ENCODE assay signal across 19 cellular contexts in genomic region chr10:91879514-91880170, GRCh38. TPM values are rescaled to one million over a fixed set of nuclear protein-coding genes. Genes with fewer than 3 reads are reported as not detected.
DNase-seq lines count a peak whose midpoint lies in the region; ATAC-seq, FAIRE-seq and TF ChIP-seq lines count a peak whose summit lies in the region.
"Had no signal": no experiment of that assay in that cellular context is flagged by ENCODE, and none has a peak within 500 bp of the region (broad histone marks: within the 10 kb centered on the region; RNA-seq: fewer than 3 reads in every experiment).

No MANE protein-coding gene starts in this region.

- H4K5ac ChIP-seq in IMR-90 (ENCODE audit: low read depth, low read length): no peak overlapping the region

- H3K9ac ChIP-seq in IMR-90 (ENCODE audit: low read depth, low read length) (no peak overlapping the region), neural progenitor cell (no peak overlapping the region)

- dilution Hi-C loops in IMR-90 (cut with HindIII; ENCODE audit: low sequenced_read_pairs, unreplicated experiment): no loop called here

- H3K4me3 Mint-ChIP-seq in neural progenitor cell (peak overlapping the region; percentile 60), natural killer cell (no peak overlapping the region), Calu3 (ENCODE audit: low read depth, unreplicated experiment) (no peak overlapping the region)
- H3K4me3 Mint-ChIP-seq: activated B cell treated with CpG ODN at 0.5 μM for 24 hours; activated naive CD8-positive, alpha-beta T cell treated with anti-CD3 and anti-CD28 coated beads, Interleukin-2, amount 50 U/mL, for 24 hours; activated T-helper 17 cell treated with anti-CD3 and anti-CD28 coated beads, Interleukin-2, amount 50 U/mL, for 72 hours; central memory CD8-positive, alpha-beta T cell; T-helper 1 cell treated with Interleukin-12 subunit alpha and Interleukin-12 subunit beta and Interleukin-4 antibody, amounts not matched to agents 30 μg/mL and 1 μg/mL, for 36 hours had no signal

- no peak overlapping the region for H2BK20ac ChIP-seq in IMR-90 (ENCODE audit: low read depth, low read length)

- no peak overlapping the region for H2BK120ac ChIP-seq in IMR-90 (ENCODE audit: low read depth, low read length)

- TF ChIP-seq CTCF in D721Med (IDR thresholded peaks at IDR 0.05; ENCODE audit: insufficient read depth, missing control alignments) (no peak), IMR-90 (conservative IDR thresholded peaks at IDR 0.05; ENCODE audit: low read depth, low read length) (no peak), neural progenitor cell (IDR thresholded peaks at IDR 0.05) (no peak), natural killer cell (IDR thresholded peaks at IDR 0.05) (no peak), Calu3 (IDR thresholded peaks at IDR 0.05; ENCODE audit: unreplicated experiment) (no peak)

- 30% methylated on average over 2 of the region's 7 CpGs; no CpG with 5 or more reads in 1 of the 2 experiments for WGBS in IMR-90 (ENCODE audit: extremely low coverage in 2 of 2, insufficient read length in 1 of 2), 2 experiments

- peak; percentile 95 for FAIRE-seq in D721Med (lab: Jason Lieb, UNC)
- FAIRE-seq: K562 had no signal

- H2BK15ac ChIP-seq in IMR-90 (ENCODE audit: low read depth, low read length): no peak overlapping the region

- no peak overlapping the region for H3K23ac ChIP-seq in IMR-90 (ENCODE audit: low read depth, low read length)

- H3K27ac Mint-ChIP-seq in neural progenitor cell: peak overlapping the region; percentile 88
- no peak overlapping the region for H3K27ac Mint-ChIP-seq in natural killer cell
- no peak overlapping the region for H3K27ac Mint-ChIP-seq in Calu3 (ENCODE audit: unreplicated experiment)
- H3K27ac Mint-ChIP-seq: activated B cell treated with CpG ODN at 0.5 μM for 24 hours; activated naive CD8-positive, alpha-beta T cell treated with anti-CD3 and anti-CD28 coated beads, Interleukin-2, amount 50 U/mL, for 24 hours; activated T-helper 17 cell treated with anti-CD3 and anti-CD28 coated beads, Interleukin-2, amount 50 U/mL, for 72 hours; T-helper 1 cell treated with Interleukin-12 subunit alpha and Interleukin-12 subunit beta and Interleukin-4 antibody, amounts not matched to agents 30 μg/mL and 1 μg/mL, for 36 hours had no signal

- no peaks in the 10 kb centered on the region for H4K20me1 ChIP-seq in IMR-90 (ENCODE audit: insufficient read depth, low read length)
- peaks cover 7% of the 10 kb centered on the region for H4K20me1 ChIP-seq in neural progenitor cell (ENCODE audit: low read depth)

- peaks cover 82% of the 10 kb centered on the region for H3F3A ChIP-seq in neural progenitor cell (ENCODE audit: low read depth)

- no peak overlapping the region for H3K14ac ChIP-seq in IMR-90 (replicated peaks; ENCODE audit: low read depth, low read length)

- H4K91ac ChIP-seq in IMR-90 (ENCODE audit: insufficient read depth, low read depth, low read length): no peak overlapping the region

- TF ChIP-seq POLR2A in IMR-90 (IDR thresholded peaks at IDR 0.05; ENCODE audit: low read depth, low read length) (no peak), GM18505 (IDR thresholded peaks at IDR 0.05; ENCODE audit: borderline replicate concordance, extremely low read depth, insufficient read depth, insufficient read length) (no peak)

- H3K4me1 Mint-ChIP-seq in neural progenitor cell: peaks cover 45% of the 10 kb centered on the region
- no peaks in the 10 kb centered on the region for H3K4me1 Mint-ChIP-seq in natural killer cell
- H3K4me1 Mint-ChIP-seq in Calu3 (ENCODE audit: low read depth, unreplicated experiment): peaks cover 6% of the 10 kb centered on the region
- H3K4me1 Mint-ChIP-seq: activated B cell treated with CpG ODN at 0.5 μM for 24 hours; activated naive CD8-positive, alpha-beta T cell treated with anti-CD3 and anti-CD28 coated beads, Interleukin-2, amount 50 U/mL, for 24 hours; activated T-helper 17 cell treated with anti-CD3 and anti-CD28 coated beads, Interleukin-2, amount 50 U/mL, for 72 hours; central memory CD8-positive, alpha-beta T cell had no signal

- H3K79me1 ChIP-seq in IMR-90 (ENCODE audit: low read depth in 1 of 2, low read length in 2 of 2): no peaks in the 10 kb centered on the region

- no peak overlapping the region for H3K18ac ChIP-seq in IMR-90 (ENCODE audit: low read depth, low read length)

- no peak overlapping the region for H4K8ac ChIP-seq in IMR-90 (ENCODE audit: low read depth in 2 of 2, low read length in 2 of 2)

- H3K27me3 ChIP-seq in IMR-90 (ENCODE audit: control insufficient read depth, insufficient read depth, low read length): peaks cover 2% of the 10 kb centered on the region; the same call in 1 of the 2 replicates
- peaks cover 43% of the 10 kb centered on the region for H3K27me3 ChIP-seq in neural progenitor cell
- H3K27me3 ChIP-seq: heart right ventricle, sigmoid colon had no signal

- peak; percentile 56 for DNase-seq in D721Med (ENCODE audit: insufficient read length, low spot score)
- no peak for DNase-seq in IMR-90
- DNase-seq in cerebellum (ENCODE audit: low spot score): peak; percentile 6
- DNase-seq in neural progenitor cell (ENCODE audit: low spot score): peak; percentile 93
- DNase-seq in natural killer cell: no peak
- no peak for DNase-seq in Calu3
- DNase-seq: activated B cell treated with CpG ODN at 0.5 μM for 24 hours; activated CD8-positive, alpha-beta memory T cell treated with anti-CD3 and anti-CD28 coated beads for 24 hours; activated naive CD8-positive, alpha-beta T cell treated with anti-CD3 and anti-CD28 coated beads, Interleukin-2, amount 50 U/mL, for 24 hours; GOT3; heart right ventricle; nucleus accumbens; sigmoid colon; stimulated activated CD4-positive, alpha-beta T cell treated with anti-CD3 and anti-CD28 coated beads, Interleukin-2, amount 100 ng/mL, for 24 hours had no signal

- H2BK5ac ChIP-seq in IMR-90 (ENCODE audit: low read depth, low read length, poor library complexity, severe bottlenecking): no peak overlapping the region

- no peaks in the 10 kb centered on the region for H3K36me3 ChIP-seq in IMR-90 (ENCODE audit: control insufficient read depth, insufficient read depth, low read length)
- no peaks in the 10 kb centered on the region for H3K36me3 ChIP-seq in neural progenitor cell
- H3K36me3 ChIP-seq: heart right ventricle, sigmoid colon had no signal

- H2AK9ac ChIP-seq in IMR-90 (replicated peaks; ENCODE audit: low read depth, low read length, poor library complexity): peak overlapping the region; percentile 58

- no peaks in the 10 kb centered on the region for H3K79me2 ChIP-seq in neural progenitor cell (ENCODE audit: low read depth)

- H3K36me3 Mint-ChIP-seq in neural progenitor cell (no peaks in the 10 kb centered on the region), natural killer cell (no peaks in the 10 kb centered on the region), Calu3 (ENCODE audit: insufficient read depth, unreplicated experiment) (no peaks in the 10 kb centered on the region)

- no peak overlapping the region for H2AK5ac ChIP-seq in IMR-90 (ENCODE audit: low read depth, low read length)

- H3K4me3 ChIP-seq in IMR-90 (ENCODE audit: insufficient read depth, low read depth, low read length): no peak overlapping the region
- peak overlapping the region; percentile 18 for H3K4me3 ChIP-seq in neural progenitor cell
- H3K4me3 ChIP-seq: heart right ventricle, K562, sigmoid colon had no signal

- no peak overlapping the region for H3K56ac ChIP-seq in IMR-90 (ENCODE audit: extremely low read depth, insufficient read depth, low read length)

- in situ Hi-C loops in IMR-90 (cut with MboI; ENCODE audit: low sequenced_read_pairs): no loop called here

- H3K27ac ChIP-seq in IMR-90 (ENCODE audit: insufficient read depth, low read length) (no peak overlapping the region), neural progenitor cell (peak overlapping the region; percentile 93)
- H3K27ac ChIP-seq: sigmoid colon had no signal

- peaks cover 4% of the 10 kb centered on the region for H3K9me3 Mint-ChIP-seq in neural progenitor cell
- no peaks in the 10 kb centered on the region for H3K9me3 Mint-ChIP-seq in natural killer cell
- no peaks in the 10 kb centered on the region for H3K9me3 Mint-ChIP-seq in Calu3 (ENCODE audit: low read depth, unreplicated experiment)
- H3K9me3 Mint-ChIP-seq: activated naive CD8-positive, alpha-beta T cell treated with anti-CD3 and anti-CD28 coated beads, Interleukin-2, amount 50 U/mL, for 24 hours; activated T-helper 17 cell treated with anti-CD3 and anti-CD28 coated beads, Interleukin-2, amount 50 U/mL, for 72 hours; central memory CD8-positive, alpha-beta T cell; T-helper 1 cell treated with Interleukin-12 subunit alpha and Interleukin-12 subunit beta and Interleukin-4 antibody, amounts not matched to agents 30 μg/mL and 1 μg/mL, for 36 hours had no signal

- ATAC-seq in IMR-90 (ENCODE audit: low read depth): no peak
- no peak for ATAC-seq in natural killer cell
- no peak for ATAC-seq in GM18505 (IDR thresholded peaks at IDR 0.05; ENCODE audit: unreplicated experiment)
- ATAC-seq: activated naive CD8-positive, alpha-beta T cell treated with anti-CD3 and anti-CD28 coated beads, Interleukin-2, amount 50 U/mL, for 24 hours; activated T-helper 17 cell treated with anti-CD3 and anti-CD28 coated beads, Interleukin-2, amount 50 U/mL, for 72 hours had no signal

- intact Hi-C loops in IMR-90 (cut with micrococcal nuclease): no loop called here
- intact Hi-C loops in natural killer cell (cut with micrococcal nuclease): no loop called here
- intact Hi-C loops in Calu3 (cut with micrococcal nuclease; ENCODE audit: unreplicated experiment): no loop called here

- H3K4ac ChIP-seq in IMR-90 (ENCODE audit: low read depth, low read length): no peak overlapping the region

- H3K9me1 ChIP-seq in IMR-90 (ENCODE audit: insufficient read depth, low read length): no peaks in the 10 kb centered on the region; the same call in 1 of the 2 replicates

- H3K9me3 ChIP-seq in IMR-90 (ENCODE audit: control insufficient read depth, insufficient read depth, low read length) (no peaks in the 10 kb centered on the region; the same call in 1 of the 2 replicates), neural progenitor cell (ENCODE audit: low read depth) (no peaks in the 10 kb centered on the region)
- H3K9me3 ChIP-seq: sigmoid colon had no signal

- BruUV-seq in IMR-90 (replicated peaks; lab: Mats Ljungman, UMichigan) (no TSS peak), Calu3 (replicated peaks; lab: Mats Ljungman, UMichigan) (no TSS peak)

- no peak for TF ChIP-seq RAD21 in IMR-90 (IDR thresholded peaks at IDR 0.05; ENCODE audit: low read length)

- H3K27me3 Mint-ChIP-seq in neural progenitor cell (ENCODE audit: insufficient read depth, low read depth): peaks cover 7% of the 10 kb centered on the region
- peaks cover 0 to 2% of the 10 kb centered on the region in 2 donors for H3K27me3 Mint-ChIP-seq in natural killer cell (ENCODE audit: low read depth in 2 of 2)
- no peaks in the 10 kb centered on the region for H3K27me3 Mint-ChIP-seq in Calu3 (ENCODE audit: unreplicated experiment)
- H3K27me3 Mint-ChIP-seq: activated B cell treated with CpG ODN at 0.5 μM for 24 hours; activated naive CD8-positive, alpha-beta T cell treated with anti-CD3 and anti-CD28 coated beads, Interleukin-2, amount 50 U/mL, for 24 hours; activated T-helper 17 cell treated with anti-CD3 and anti-CD28 coated beads, Interleukin-2, amount 50 U/mL, for 72 hours; central memory CD8-positive, alpha-beta T cell had no signal

- CTCF ChIA-PET in IMR-90 (lab: Yijun Ruan, JAX) (no interaction called here), Calu3 (lab: Charles Lee) (no interaction called here)

- POLR2A ChIA-PET in IMR-90 (lab: Charles Lee; ENCODE audit: unreplicated experiment): no interaction called here

- H3K4me1 ChIP-seq in IMR-90 (ENCODE audit: control insufficient read depth, insufficient read depth, low read length) (no peaks in the 10 kb centered on the region), neural progenitor cell (peaks cover 44% of the 10 kb centered on the region)

- peak overlapping the region; percentile 35 for H2AFZ ChIP-seq in IMR-90 (replicated peaks; ENCODE audit: low read length, poor library complexity)
- no peak overlapping the region for H2AFZ ChIP-seq in neural progenitor cell (replicated peaks)

- H3K4me2 ChIP-seq in IMR-90 (ENCODE audit: low read depth, low read length) (no peak overlapping the region), neural progenitor cell (peak overlapping the region; percentile 65)

RNA-seq across cellular contexts. Expression of gene FGFBP3, which starts 29.6 kb away (rescaled TPM):
- total RNA-seq in IMR-90 (2012; rRNA removed): under 0.01 and 0.28 TPM in 2 replicates
- polyA plus RNA-seq in IMR-90 (2012; rRNA removed): 0.34 and 0.36 TPM in 2 replicates
- polyA plus RNA-seq in IMR-90 (2012; cell fraction: cytosol; rRNA removed): 0.25 and 0.43 TPM in 2 replicates
- 0.30 TPM in 2 replicates for polyA plus RNA-seq in IMR-90 (2012; cell fraction: nucleus; rRNA removed; ENCODE audit: low replicate concordance)
- total RNA-seq in cerebellum: 23.3 TPM
- total RNA-seq in neural progenitor cell (ENCODE audit: low replicate concordance): 14.0 and 27.6 TPM in 2 replicates
- 1 to 10 TPM; 2.0 to 2.9 (median 2.4) TPM for total RNA-seq in natural killer cell
- total RNA-seq in Calu3 (2022): 1.9 and 2.1 TPM in 2 replicates

RNA-seq across cellular contexts. Expression of gene BTAF1, which starts 43.9 kb away (rescaled TPM):
- total RNA-seq in IMR-90 (2012; rRNA removed) (42.3 and 48.0 TPM in 2 replicates), cerebellum (62.3 TPM), neural progenitor cell (ENCODE audit: low replicate concordance) (87.3 and 127 TPM in 2 replicates), natural killer cell (10 to 100 TPM; 77.3 to 88.7 (median 80.7) TPM), Calu3 (2022) (29.2 and 30.7 TPM in 2 replicates)
- polyA plus RNA-seq in IMR-90 (2012; rRNA removed): 12.1 and 15.0 TPM in 2 replicates
- 1.0 and 1.3 TPM in 2 replicates for polyA plus RNA-seq in IMR-90 (2012; cell fraction: cytosol; rRNA removed)
- polyA plus RNA-seq in IMR-90 (2012; cell fraction: nucleus; rRNA removed; ENCODE audit: low replicate concordance): 12.3 and 110 TPM in 2 replicates

Comparison
In these comparisons a context has a peak if more than half of its experiments do, and no peak if none do; other contexts are left out.
1. DNase-seq: peak in D721Med (single experiment), cerebellum (single experiment) and neural progenitor cell (single experiment); none in IMR-90 (single experiment), natural killer cell (single experiment) and Calu3 (single experiment).